8 cellular contexts compared by ENCODE assay signal in the genomic region with DNA sequence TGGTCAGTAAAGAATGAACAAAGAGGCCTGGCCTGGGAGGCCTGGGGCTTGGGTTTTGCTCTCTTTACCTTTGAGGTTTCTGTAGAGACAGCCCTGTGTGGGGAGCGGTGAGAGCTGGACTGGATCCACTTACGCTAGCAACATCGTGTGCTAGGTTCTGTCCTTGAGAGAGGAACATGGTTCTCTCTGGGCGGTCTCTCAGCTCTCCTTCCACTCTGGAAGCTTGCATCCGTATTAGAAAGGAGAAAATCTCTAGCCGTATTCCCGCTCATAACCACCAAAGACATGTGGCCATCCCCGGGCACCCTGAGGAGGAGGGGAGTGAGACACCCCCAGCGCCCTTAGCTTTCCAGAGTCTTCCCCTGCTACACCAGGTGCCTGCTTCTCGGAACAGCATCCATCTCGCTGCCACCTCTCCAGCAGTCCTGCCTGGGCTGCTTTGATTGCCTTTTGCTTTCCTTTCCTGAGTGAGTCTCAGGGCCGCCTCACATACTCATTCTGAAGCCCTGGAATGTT. TPM values are rescaled to one million over a fixed set of nuclear protein-coding genes. Genes with fewer than 3 reads are reported as not detected.
DNase-seq lines count a peak whose midpoint lies in the region; ATAC-seq and TF ChIP-seq lines count a peak whose summit lies in the region.

No MANE protein-coding gene starts in this region.

- H3K9me3 ChIP-seq in liver (ENCODE audit: control insufficient read depth in 4 of 4, low read length in 3 of 4) (no peaks in the 10 kb centered on the region), tibial artery (no peaks in the 10 kb centered on the region)

- H3K36me3 ChIP-seq in liver (ENCODE audit: control insufficient read depth in 4 of 4, insufficient read depth in 3 of 4, low read depth in 1 of 4, low read length in 3 of 4) = no peaks in the 10 kb centered on the region
- H3K36me3 ChIP-seq in tibial artery = peaks cover 0 to 6% (median 0%) of the 10 kb centered on the region in 3 donors

- intact Hi-C loops in activated CD4-positive, alpha-beta T cell treated with anti-CD3 and anti-CD28 coated beads, Interleukin-2, amount 10 ng/mL, durations not matched to agents 24 days and 14 days (cut with micrococcal nuclease) = loop anchor here (5.0 kb wide), 1 partner anchor 147 kb away; no protein-coding TSS in a partner anchor
- intact Hi-C loops in tibial artery (cut with DNase I; ENCODE audit: low total_unique reads) = loop anchor here (5.0 to 10.0 kb wide), 2 partner anchors 57 to 260 kb away; partner anchors contain the start of gene KIAA0232

- DNase-seq in activated CD4-positive, alpha-beta T cell treated with anti-CD3 and anti-CD28 coated beads, Interleukin-2, amount 10 ng/mL, durations not matched to agents 24 days and 14 days = no peak
- no peak for DNase-seq in activated CD4-positive, alpha-beta T cell treated with anti-CD3 and anti-CD28 coated beads for 4 hours
- DNase-seq in astrocyte of the cerebellum (ENCODE audit: low read depth) = no peak
- DNase-seq in tibial artery = no peak
- no peak for DNase-seq in stimulated activated CD4-positive, alpha-beta T cell treated with anti-CD3 and anti-CD28 coated beads, Interleukin-4, amount 100 ng/mL, for 4 hours

- peaks cover 11% of the 10 kb centered on the region for H3K36me3 Mint-ChIP-seq in activated CD4-positive, alpha-beta T cell treated with anti-CD3 and anti-CD28 coated beads, Interleukin-2, amount 10 ng/mL, durations not matched to agents 24 days and 14 days (ENCODE audit: low read depth)

- peak overlapping the region; percentile 91 for H3K4me3 Mint-ChIP-seq in activated CD4-positive, alpha-beta T cell treated with anti-CD3 and anti-CD28 coated beads, Interleukin-2, amount 10 ng/mL, durations not matched to agents 24 days and 14 days

- ATAC-seq in GM18519 (IDR thresholded peaks at IDR 0.05; ENCODE audit: low FRiP score, unreplicated experiment) (no peak), HG02885 (IDR thresholded peaks at IDR 0.05; ENCODE audit: poor library complexity, unreplicated experiment) (no peak)

- peaks cover 44% of the 10 kb centered on the region for H3K4me1 Mint-ChIP-seq in activated CD4-positive, alpha-beta T cell treated with anti-CD3 and anti-CD28 coated beads, Interleukin-2, amount 10 ng/mL, durations not matched to agents 24 days and 14 days

- H3K27ac Mint-ChIP-seq in activated CD4-positive, alpha-beta T cell treated with anti-CD3 and anti-CD28 coated beads, Interleukin-2, amount 10 ng/mL, durations not matched to agents 24 days and 14 days = peak overlapping the region; percentile 69

- 41% methylated on average over 12 of the region's 12 CpGs for WGBS in liver

- peaks cover 12% of the 10 kb centered on the region for H3K27me3 Mint-ChIP-seq in activated CD4-positive, alpha-beta T cell treated with anti-CD3 and anti-CD28 coated beads, Interleukin-2, amount 10 ng/mL, durations not matched to agents 24 days and 14 days

- peak overlapping the region; percentile 24 to 72 for H3K9ac ChIP-seq in liver (ENCODE audit: low read depth in 1 of 2, low read length in 2 of 2)

- H3K4me3 ChIP-seq in astrocyte of the cerebellum (ENCODE audit: low read depth, low read length) (peak overlapping the region; percentile 90), liver (ENCODE audit: low read depth in 1 of 3, low read length in 3 of 3) (peak overlapping the region; percentile 61 to 90 (median 83)), tibial artery (peak overlapping the region; percentile 96 to 100)

- TF ChIP-seq CTCF in astrocyte of the cerebellum (IDR thresholded peaks at IDR 0.05; ENCODE audit: low read depth, low read length, missing control alignments) = no peak
- no peak for TF ChIP-seq CTCF in liver (IDR thresholded peaks at IDR 0.05; ENCODE audit: low read depth, low read length, missing input control)
- TF ChIP-seq CTCF in tibial artery (IDR thresholded peaks at IDR 0.05) = no peak

- no peaks in the 10 kb centered on the region for H3K9me3 Mint-ChIP-seq in activated CD4-positive, alpha-beta T cell treated with anti-CD3 and anti-CD28 coated beads, Interleukin-2, amount 10 ng/mL, durations not matched to agents 24 days and 14 days

- in situ Hi-C loops in astrocyte of the cerebellum (cut with HindIII; ENCODE audit: low sequenced_read_pairs) = no loop called here

- H3K27me3 ChIP-seq in liver (ENCODE audit: control insufficient read depth in 4 of 4, insufficient read depth in 4 of 4, low read length in 3 of 4) (no peaks in the 10 kb centered on the region), tibial artery (no peaks in the 10 kb centered on the region)

- H3K4me1 ChIP-seq in liver (ENCODE audit: control insufficient read depth in 4 of 4, insufficient read depth in 4 of 4, low read length in 3 of 4) (peaks cover 13 to 54% (median 40%) of the 10 kb centered on the region in 4 donors), tibial artery (peaks cover 0 to 54% (median 41%) of the 10 kb centered on the region in 4 donors)

- H3K27ac ChIP-seq in liver (ENCODE audit: low read depth in 1 of 2, low read length in 2 of 2) (peak overlapping the region in 1 of 2 donors; percentile 33), tibial artery (peak overlapping the region; percentile 90 to 99)

- TF ChIP-seq RAD21 in liver (IDR thresholded peaks at IDR 0.05) = no peak

TF ChIP-seq in liver, 16 proteins besides CTCF, POLR2A, EP300 and RAD21:
- TF ChIP-seq JUND (IDR thresholded peaks at IDR 0.05) (no peak), EGR1 (IDR thresholded peaks at IDR 0.05; ENCODE audit: low read depth in 2 of 2) (no peak), RXRA (IDR thresholded peaks at IDR 0.05) (no peak), GABPA (IDR thresholded peaks at IDR 0.05 in 1 of 2, conservative IDR thresholded peaks at IDR 0.05 in 1 of 2) (no peak), YY1 (IDR thresholded peaks at IDR 0.05) (no peak), NR2F2 (IDR thresholded peaks at IDR 0.05) (no peak), FOXA2 (IDR thresholded peaks at IDR 0.05) (no peak), REST (IDR thresholded peaks at IDR 0.05) (no peak), HNF4G (IDR thresholded peaks at IDR 0.05) (no peak), HNF4A (conservative IDR thresholded peaks at IDR 0.05) (no peak), TAF1 (conservative IDR thresholded peaks at IDR 0.05) (no peak), FOXA1 (IDR thresholded peaks at IDR 0.05) (no peak), SP1 (IDR thresholded peaks at IDR 0.05) (no peak)
- TF ChIP-seq, protein P1, sequence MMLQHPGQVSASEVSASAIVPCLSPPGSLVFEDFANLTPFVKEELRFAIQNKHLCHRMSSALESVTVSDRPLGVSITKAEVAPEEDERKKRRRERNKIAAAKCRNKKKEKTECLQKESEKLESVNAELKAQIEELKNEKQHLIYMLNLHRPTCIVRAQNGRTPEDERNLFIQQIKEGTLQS (IDR thresholded peaks at IDR 0.05) = no peak
- TF ChIP-seq, protein P2, sequence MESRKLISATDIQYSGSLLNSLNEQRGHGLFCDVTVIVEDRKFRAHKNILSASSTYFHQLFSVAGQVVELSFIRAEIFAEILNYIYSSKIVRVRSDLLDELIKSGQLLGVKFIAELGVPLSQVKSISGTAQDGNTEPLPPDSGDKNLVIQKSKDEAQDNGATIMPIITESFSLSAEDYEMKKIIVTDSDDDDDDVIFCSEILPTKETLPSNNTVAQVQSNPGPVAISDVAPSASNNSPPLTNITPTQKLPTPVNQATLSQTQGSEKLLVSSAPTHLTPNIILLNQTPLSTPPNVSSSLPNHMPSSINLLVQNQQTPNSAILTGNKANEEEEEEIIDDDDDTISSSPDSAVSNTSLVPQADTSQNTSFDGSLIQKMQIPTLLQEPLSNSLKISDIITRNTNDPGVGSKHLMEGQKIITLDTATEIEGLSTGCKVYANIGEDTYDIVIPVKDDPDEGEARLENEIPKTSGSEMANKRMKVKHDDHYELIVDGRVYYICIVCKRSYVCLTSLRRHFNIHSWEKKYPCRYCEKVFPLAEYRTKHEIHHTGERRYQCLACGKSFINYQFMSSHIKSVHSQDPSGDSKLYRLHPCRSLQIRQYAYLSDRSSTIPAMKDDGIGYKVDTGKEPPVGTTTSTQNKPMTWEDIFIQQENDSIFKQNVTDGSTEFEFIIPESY (IDR thresholded peaks at IDR 0.05) = no peak
- TF ChIP-seq, protein P3, sequence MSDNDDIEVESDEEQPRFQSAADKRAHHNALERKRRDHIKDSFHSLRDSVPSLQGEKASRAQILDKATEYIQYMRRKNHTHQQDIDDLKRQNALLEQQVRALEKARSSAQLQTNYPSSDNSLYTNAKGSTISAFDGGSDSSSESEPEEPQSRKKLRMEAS (IDR thresholded peaks at IDR 0.05) = no peak

RNA-seq across cellular contexts. Expression of gene TADA2B, which starts 1.3 kb away (rescaled TPM):
- total RNA-seq in activated CD4-positive, alpha-beta T cell treated with anti-CD3 and anti-CD28 coated beads, Interleukin-2, amount 10 ng/mL, durations not matched to agents 24 days and 14 days = 12.9 and 13.3 TPM in 2 replicates
- total RNA-seq in liver = 10 to 100 TPM; 12.8 to 13.8 TPM
- 10 to 100 TPM in 1 of 2 donors, 1 to 10 TPM in 1; 3.6 to 12.5 TPM for polyA plus RNA-seq in liver

RNA-seq across cellular contexts. Expression of gene GRPEL1, which starts 23.4 kb away (rescaled TPM):
- total RNA-seq in activated CD4-positive, alpha-beta T cell treated with anti-CD3 and anti-CD28 coated beads, Interleukin-2, amount 10 ng/mL, durations not matched to agents 24 days and 14 days = 100 and 106 TPM in 2 replicates
- total RNA-seq in liver = 10 to 100 TPM in 1 of 2 donors, 1 to 10 TPM in 1; 9.8 to 35.2 TPM
- polyA plus RNA-seq in liver = 10 to 100 TPM; 45.2 to 98.1 TPM
